1 cellular context compared by ENCODE assay signal in genomic region chr22:23604939-23605712, GRCh38.
A peak's percentile ranks its signal among the peaks of the same experiment; 100 is the strongest.
TF ChIP-seq lines count a peak whose summit lies in the region.

No MANE protein-coding gene starts in this region.

TF ChIP-seq in HepG2, 621 proteins besides CTCF, POLR2A, EP300 and RAD21 (continued from another document):
- TF ChIP-seq THAP11 (CRISPR knock-in tag; IDR thresholded peaks at IDR 0.05) (no peak), HOXA3 (CRISPR knock-in tag; IDR thresholded peaks at IDR 0.05) (peak; percentile 67; the same call in 1 of the 2 replicates), YY1 (IDR thresholded peaks at IDR 0.05; ENCODE audit: insufficient read depth, insufficient replicate concordance, low read depth, low read length) (no peak), IRX3 (CRISPR knock-in tag; IDR thresholded peaks at IDR 0.05; ENCODE audit: borderline replicate concordance, low read depth) (no peak), HNF4A (CRISPR knock-in tag; IDR thresholded peaks at IDR 0.05) (peak; percentile 88), PCBP1 (IDR thresholded peaks at IDR 0.05; ENCODE audit: borderline replicate concordance, low read depth, low read length) (peak; percentile 90), NFATC3 (CRISPR knock-in tag; IDR thresholded peaks at IDR 0.05) (no peak), ZNF160 (CRISPR knock-in tag; IDR thresholded peaks at IDR 0.05) (no peak), ZNF614 (CRISPR knock-in tag; IDR thresholded peaks at IDR 0.05; ENCODE audit: borderline replicate concordance) (peak; percentile 78; the same call in 1 of the 2 replicates), RBFOX2 (IDR thresholded peaks at IDR 0.05; ENCODE audit: low read depth, low read length) (no peak), NFE2L1 (CRISPR knock-in tag; IDR thresholded peaks at IDR 0.05; ENCODE audit: borderline replicate concordance) (no peak), TBL1XR1 (IDR thresholded peaks at IDR 0.05; ENCODE audit: borderline replicate concordance, low read length, partially characterized antibody) (no peak), ELF3 (CRISPR knock-in tag; IDR thresholded peaks at IDR 0.05) (0 out of 2 replicates have a peak, but pooled peaks have one; percentile 10), TRIM24 (CRISPR knock-in tag; IDR thresholded peaks at IDR 0.05) (no peak), E2F1 (CRISPR knock-in tag; IDR thresholded peaks at IDR 0.05) (no peak), ZBTB34 (CRISPR knock-in tag; IDR thresholded peaks at IDR 0.05) (peak; percentile 70; the same call in 1 of the 2 replicates), HMGXB4 (CRISPR knock-in tag; IDR thresholded peaks at IDR 0.05; ENCODE audit: borderline replicate concordance in 1 of 2, low read depth in 1 of 2) (no peak), ZNF317 (CRISPR knock-in tag; IDR thresholded peaks at IDR 0.05) (no peak), ZFP37 (CRISPR knock-in tag; IDR thresholded peaks at IDR 0.05; ENCODE audit: borderline replicate concordance) (no peak), FOSL2 (CRISPR knock-in tag; IDR thresholded peaks at IDR 0.05) (no peak; the same call in 1 of the 2 replicates), ZSCAN25 (CRISPR knock-in tag; IDR thresholded peaks at IDR 0.05) (0 out of 2 replicates have a peak, but pooled peaks have one; percentile 23), ZBTB21 (CRISPR knock-in tag; IDR thresholded peaks at IDR 0.05) (peak; percentile 78; the same call in 1 of the 2 replicates), CENPBD1 (CRISPR knock-in tag; IDR thresholded peaks at IDR 0.05; ENCODE audit: borderline replicate concordance, low read depth) (no peak), ZBTB39 (CRISPR knock-in tag; IDR thresholded peaks at IDR 0.05) (no peak)
- TF ChIP-seq, protein P1, sequence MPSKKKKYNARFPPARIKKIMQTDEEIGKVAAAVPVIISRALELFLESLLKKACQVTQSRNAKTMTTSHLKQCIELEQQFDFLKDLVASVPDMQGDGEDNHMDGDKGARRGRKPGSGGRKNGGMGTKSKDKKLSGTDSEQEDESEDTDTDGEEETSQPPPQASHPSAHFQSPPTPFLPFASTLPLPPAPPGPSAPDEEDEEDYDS (CRISPR knock-in tag; IDR thresholded peaks at IDR 0.05): no peak
- TF ChIP-seq, protein P2, sequence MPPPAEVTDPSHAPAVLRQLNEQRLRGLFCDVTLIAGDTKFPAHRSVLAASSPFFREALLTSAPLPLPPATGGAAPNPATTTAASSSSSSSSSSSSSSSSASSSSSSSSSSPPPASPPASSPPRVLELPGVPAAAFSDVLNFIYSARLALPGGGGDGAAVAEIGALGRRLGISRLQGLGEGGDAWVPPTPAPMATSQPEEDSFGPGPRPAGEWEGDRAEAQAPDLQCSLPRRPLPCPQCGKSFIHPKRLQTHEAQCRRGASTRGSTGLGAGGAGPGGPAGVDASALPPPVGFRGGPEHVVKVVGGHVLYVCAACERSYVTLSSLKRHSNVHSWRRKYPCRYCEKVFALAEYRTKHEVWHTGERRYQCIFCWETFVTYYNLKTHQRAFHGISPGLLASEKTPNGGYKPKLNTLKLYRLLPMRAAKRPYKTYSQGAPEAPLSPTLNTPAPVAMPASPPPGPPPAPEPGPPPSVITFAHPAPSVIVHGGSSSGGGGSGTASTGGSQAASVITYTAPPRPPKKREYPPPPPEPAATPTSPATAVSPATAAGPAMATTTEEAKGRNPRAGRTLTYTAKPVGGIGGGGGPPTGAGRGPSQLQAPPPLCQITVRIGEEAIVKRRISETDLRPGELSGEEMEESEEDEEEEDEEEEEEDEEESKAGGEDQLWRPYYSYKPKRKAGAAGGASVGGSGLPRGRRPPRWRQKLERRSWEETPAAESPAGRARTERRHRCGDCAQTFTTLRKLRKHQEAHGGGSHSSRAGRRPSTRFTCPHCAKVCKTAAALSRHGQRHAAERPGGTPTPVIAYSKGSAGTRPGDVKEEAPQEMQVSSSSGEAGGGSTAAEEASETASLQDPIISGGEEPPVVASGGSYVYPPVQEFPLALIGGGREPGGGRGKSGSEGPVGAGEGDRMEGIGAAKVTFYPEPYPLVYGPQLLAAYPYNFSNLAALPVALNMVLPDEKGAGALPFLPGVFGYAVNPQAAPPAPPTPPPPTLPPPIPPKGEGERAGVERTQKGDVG (CRISPR knock-in tag; IDR thresholded peaks at IDR 0.05; ENCODE audit: borderline replicate concordance): no peak
- TF ChIP-seq, protein P3, sequence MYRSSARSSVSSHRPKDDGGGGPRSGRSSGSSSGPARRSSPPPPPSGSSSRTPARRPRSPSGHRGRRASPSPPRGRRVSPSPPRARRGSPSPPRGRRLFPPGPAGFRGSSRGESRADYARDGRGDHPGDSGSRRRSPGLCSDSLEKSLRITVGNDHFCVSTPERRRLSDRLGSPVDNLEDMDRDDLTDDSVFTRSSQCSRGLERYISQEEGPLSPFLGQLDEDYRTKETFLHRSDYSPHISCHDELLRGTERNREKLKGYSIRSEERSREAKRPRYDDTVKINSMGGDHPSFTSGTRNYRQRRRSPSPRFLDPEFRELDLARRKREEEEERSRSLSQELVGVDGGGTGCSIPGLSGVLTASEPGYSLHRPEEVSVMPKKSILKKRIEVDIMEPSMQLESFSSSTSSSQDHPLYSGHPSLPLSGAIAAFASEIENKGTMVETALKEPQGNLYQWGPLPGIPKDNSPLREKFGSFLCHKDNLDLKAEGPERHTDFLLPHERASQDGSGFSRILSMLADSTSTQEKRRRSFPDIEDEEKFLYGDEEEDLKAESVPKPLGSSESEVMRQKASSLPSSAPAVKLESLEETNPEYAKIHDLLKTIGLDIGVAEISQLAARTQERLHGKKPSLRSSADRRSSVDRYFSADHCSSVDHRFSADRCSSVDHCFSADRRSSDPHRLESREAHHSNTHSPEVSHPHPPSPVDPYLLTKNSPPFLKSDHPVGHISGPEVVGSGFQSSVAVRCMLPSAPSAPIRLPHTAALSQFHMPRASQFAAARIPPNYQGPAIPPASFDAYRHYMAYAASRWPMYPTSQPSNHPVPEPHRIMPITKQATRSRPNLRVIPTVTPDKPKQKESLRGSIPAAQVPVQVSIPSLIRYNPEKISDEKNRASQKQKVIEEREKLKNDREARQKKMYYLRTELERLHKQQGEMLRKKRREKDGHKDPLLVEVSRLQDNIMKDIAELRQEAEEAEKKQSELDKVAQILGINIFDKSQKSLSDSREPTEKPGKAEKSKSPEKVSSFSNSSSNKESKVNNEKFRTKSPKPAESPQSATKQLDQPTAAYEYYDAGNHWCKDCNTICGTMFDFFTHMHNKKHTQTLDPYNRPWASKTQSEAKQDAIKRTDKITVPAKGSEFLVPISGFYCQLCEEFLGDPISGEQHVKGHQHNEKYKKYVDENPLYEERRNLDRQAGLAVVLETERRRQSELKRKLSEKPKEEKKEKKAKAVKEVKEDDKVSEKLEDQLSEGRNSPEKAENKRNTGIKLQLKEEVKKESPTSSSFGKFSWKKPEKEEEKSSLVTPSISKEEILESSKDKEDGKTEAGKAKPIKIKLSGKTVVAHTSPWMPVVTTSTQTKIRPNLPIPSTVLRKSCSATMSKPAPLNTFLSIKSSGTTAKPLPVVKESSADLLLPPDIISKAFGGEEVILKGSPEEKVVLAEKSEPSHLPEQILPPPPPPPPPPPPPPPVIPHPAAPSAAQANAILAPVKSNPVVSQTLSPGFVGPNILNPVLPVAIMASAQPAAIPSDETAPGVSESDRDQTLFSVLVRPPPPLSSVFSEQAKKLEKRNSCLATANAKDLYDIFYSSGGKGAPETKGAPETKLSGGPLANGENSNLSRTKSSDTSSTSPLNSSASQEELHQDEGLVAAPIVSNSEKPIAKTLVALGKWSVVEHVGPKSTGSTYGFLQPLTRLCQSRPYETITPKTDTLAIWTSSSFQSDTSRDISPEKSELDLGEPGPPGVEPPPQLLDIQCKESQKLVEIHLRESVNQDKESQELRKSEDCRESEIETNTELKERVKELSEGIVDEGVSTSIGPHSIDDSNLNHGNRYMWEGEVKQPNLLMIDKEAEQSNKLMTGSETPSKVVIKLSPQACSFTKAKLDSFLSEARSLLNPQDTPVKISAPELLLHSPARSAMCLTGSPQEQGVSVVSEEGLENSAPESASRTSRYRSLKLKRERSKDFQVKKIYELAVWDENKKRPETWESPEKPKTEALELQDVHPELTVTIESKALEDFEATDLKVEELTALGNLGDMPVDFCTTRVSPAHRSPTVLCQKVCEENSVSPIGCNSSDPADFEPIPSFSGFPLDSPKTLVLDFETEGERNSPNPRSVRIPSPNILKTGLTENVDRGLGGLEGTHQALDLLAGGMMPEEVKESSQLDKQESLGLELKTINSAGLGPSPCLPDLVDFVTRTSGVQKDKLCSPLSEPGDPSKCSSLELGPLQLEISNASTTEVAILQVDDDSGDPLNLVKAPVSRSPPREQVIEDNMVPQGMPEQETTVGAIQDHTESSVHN (CRISPR knock-in tag; IDR thresholded peaks at IDR 0.05): no peak
- TF ChIP-seq, protein P4, sequence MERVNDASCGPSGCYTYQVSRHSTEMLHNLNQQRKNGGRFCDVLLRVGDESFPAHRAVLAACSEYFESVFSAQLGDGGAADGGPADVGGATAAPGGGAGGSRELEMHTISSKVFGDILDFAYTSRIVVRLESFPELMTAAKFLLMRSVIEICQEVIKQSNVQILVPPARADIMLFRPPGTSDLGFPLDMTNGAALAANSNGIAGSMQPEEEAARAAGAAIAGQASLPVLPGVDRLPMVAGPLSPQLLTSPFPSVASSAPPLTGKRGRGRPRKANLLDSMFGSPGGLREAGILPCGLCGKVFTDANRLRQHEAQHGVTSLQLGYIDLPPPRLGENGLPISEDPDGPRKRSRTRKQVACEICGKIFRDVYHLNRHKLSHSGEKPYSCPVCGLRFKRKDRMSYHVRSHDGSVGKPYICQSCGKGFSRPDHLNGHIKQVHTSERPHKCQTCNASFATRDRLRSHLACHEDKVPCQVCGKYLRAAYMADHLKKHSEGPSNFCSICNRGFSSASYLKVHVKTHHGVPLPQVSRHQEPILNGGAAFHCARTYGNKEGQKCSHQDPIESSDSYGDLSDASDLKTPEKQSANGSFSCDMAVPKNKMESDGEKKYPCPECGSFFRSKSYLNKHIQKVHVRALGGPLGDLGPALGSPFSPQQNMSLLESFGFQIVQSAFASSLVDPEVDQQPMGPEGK (CRISPR knock-in tag; IDR thresholded peaks at IDR 0.05): peak; percentile 82
